Comparison of ENCODE assay signal across 14 cellular contexts in genomic region chr12:131130311-131130911, GRCh38.
"Had no signal": no experiment of that assay in that cellular context is flagged by ENCODE, and none has a peak within 500 bp of the region (broad histone marks: within the 10 kb centered on the region; RNA-seq: fewer than 3 reads in every experiment).

No MANE protein-coding gene starts in this region.

- H3K4me3 Mint-ChIP-seq: activated naive CD4-positive, alpha-beta T cell treated with anti-CD3 and anti-CD28 coated beads, Interleukin-2, amount 10 ng/mL, durations not matched to agents 7 days and 5 days; nephron; stimulated activated effector memory CD8-positive, alpha-beta T cell treated with anti-CD3 and anti-CD28 coated beads, Interleukin-12 subunit alpha, Interleukin-12 subunit beta, amount 100 ng/mL, for 72 hours had no signal

- DNase-seq: activated CD4-positive, alpha-beta T cell treated with anti-CD3 and anti-CD28 coated beads for 48 hours; activated naive CD4-positive, alpha-beta T cell treated with anti-CD3 and anti-CD28 coated beads, Interleukin-2, amount 10 ng/mL, durations not matched to agents 7 days and 5 days; activated T-cell treated with anti-CD3 and anti-CD28 coated beads for 4 hours; hippocampal formation; kidney glomerular epithelial cell; mesenchymal stem cell; stimulated activated CD4-positive, alpha-beta T cell treated with anti-CD3 and anti-CD28 coated beads, Interleukin-12 subunit alpha, Interleukin-12 subunit beta, amount 100 ng/mL, for 4 hours; T-helper 2 cell had no signal

- H3K27me3 ChIP-seq: ascending aorta, ovary, thyroid gland had no signal

- H3K4me1 Mint-ChIP-seq: activated naive CD4-positive, alpha-beta T cell treated with anti-CD3 and anti-CD28 coated beads, Interleukin-2, amount 10 ng/mL, durations not matched to agents 7 days and 5 days had no signal

- H3K9me3 Mint-ChIP-seq: activated T-helper 2 cell treated with anti-CD3 and anti-CD28 coated beads, Interferon-gamma antibody, Interleukin-2, Interleukin-4, amounts not matched to agents 10 μg/mL and 5 μg/mL and 100 μg/mL, durations not matched to agents 14 hours and 24 hours and 36 hours; nephron had no signal

- H3K4me3 ChIP-seq: ascending aorta, ovary, thyroid gland had no signal

- H3K27ac Mint-ChIP-seq: activated naive CD4-positive, alpha-beta T cell treated with anti-CD3 and anti-CD28 coated beads, Interleukin-2, amount 10 ng/mL, durations not matched to agents 7 days and 5 days; activated T-helper 2 cell treated with anti-CD3 and anti-CD28 coated beads, Interferon-gamma antibody, Interleukin-2, Interleukin-4, amounts not matched to agents 10 μg/mL and 5 μg/mL and 100 μg/mL, durations not matched to agents 14 hours and 24 hours and 36 hours; nephron; stimulated activated effector memory CD8-positive, alpha-beta T cell treated with anti-CD3 and anti-CD28 coated beads, Interleukin-12 subunit alpha, Interleukin-12 subunit beta, amount 100 ng/mL, for 72 hours had no signal

- H3K36me3 ChIP-seq: ascending aorta, ovary, thyroid gland had no signal

- H3K27ac ChIP-seq: ascending aorta, ovary, thyroid gland had no signal

- H3K36me3 Mint-ChIP-seq: activated naive CD4-positive, alpha-beta T cell treated with anti-CD3 and anti-CD28 coated beads, Interleukin-2, amount 10 ng/mL, durations not matched to agents 7 days and 5 days; stimulated activated effector memory CD8-positive, alpha-beta T cell treated with anti-CD3 and anti-CD28 coated beads, Interleukin-12 subunit alpha, Interleukin-12 subunit beta, amount 100 ng/mL, for 72 hours had no signal

- H3K9me3 ChIP-seq: ascending aorta, ovary, thyroid gland had no signal
